1 cellular context compared by ENCODE assay signal in the genomic region with DNA sequence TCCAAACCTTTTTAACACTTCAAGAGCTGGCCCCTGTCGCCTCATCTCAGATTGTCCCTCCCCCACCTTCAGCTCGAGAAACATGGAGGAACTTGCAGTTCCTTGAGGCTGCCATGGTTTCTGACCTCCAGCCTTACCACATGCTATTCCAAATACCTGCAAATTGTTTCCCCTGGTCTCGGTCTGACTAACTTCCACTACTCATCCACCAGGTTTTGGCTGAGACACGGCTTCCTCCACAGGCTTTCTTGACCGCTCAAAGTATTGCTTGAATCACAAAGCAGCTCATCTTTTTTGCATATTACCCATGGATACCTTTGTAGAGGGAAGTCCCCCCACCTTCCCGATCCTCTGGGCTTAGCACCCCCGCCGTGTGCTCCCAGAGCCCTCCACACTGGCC.
TF ChIP-seq lines count a peak whose summit lies in the region.

No MANE protein-coding gene starts in this region.

TF ChIP-seq in WTC11, 78 proteins besides CTCF, POLR2A, EP300 and RAD21:
- TF ChIP-seq TCF7 (CRISPR knock-in tag; IDR thresholded peaks at IDR 0.05; ENCODE audit: low read depth) (no peak), PRDM15 (CRISPR knock-in tag; IDR thresholded peaks at IDR 0.05) (peak; percentile 89), E2F4 (CRISPR knock-in tag; IDR thresholded peaks at IDR 0.05; ENCODE audit: borderline replicate concordance, low read depth) (no peak), GABPB1 (CRISPR knock-in tag; IDR thresholded peaks at IDR 0.05) (no peak), GTF2I (CRISPR knock-in tag; conservative IDR thresholded peaks at IDR 0.05) (no peak)
- TF ChIP-seq, protein P1, sequence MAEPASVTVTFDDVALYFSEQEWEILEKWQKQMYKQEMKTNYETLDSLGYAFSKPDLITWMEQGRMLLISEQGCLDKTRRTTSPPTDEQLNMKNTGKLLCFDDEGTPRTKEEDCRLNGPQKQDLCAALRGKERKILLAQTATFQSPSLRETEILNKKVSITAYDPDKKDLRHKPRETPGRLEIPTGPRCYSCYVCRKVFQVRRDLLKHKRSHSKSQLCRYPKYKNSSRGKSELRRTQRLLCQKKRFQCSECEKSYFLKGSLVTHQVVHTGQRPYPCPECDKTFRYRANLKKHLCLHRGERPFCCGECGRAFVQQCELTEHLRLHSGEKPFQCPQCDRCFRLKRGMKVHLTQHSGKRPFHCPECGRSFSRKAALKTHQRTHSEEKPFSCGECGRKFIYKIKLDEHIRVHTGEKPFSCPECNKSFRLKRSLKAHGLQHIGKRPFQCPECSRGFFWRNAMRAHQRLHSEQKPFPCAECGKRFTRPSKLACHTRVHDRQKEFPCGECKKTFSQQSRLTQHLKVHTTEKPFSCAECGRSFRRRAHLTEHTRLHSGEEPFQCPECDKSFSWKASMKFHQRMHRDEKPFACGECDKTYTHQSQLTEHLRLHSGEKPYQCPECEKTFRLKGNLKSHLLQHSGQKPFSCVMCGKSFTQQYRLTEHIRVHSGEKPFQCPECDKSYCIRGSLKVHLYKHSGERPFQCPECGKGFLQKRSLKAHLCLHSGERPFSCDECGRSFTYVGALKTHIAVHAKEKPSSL (CRISPR knock-in tag; conservative IDR thresholded peaks at IDR 0.05): no peak
